In genomic region chr3:58630081-58630709, GRCh38 we compare ENCODE assay signal across 8 cellular contexts. TPM values are rescaled to one million over a fixed set of nuclear protein-coding genes. Genes with fewer than 3 reads are reported as not detected.
DNase-seq lines count a peak whose midpoint lies in the region; ATAC-seq and TF ChIP-seq lines count a peak whose summit lies in the region.

No MANE protein-coding gene starts in this region.

- H3K36me3 ChIP-seq in lung (ENCODE audit: control insufficient read depth in 2 of 2, insufficient read depth in 2 of 2, low read length in 2 of 2): no peaks in the 10 kb centered on the region

- H3K27ac ChIP-seq in lung (ENCODE audit: low read depth in 1 of 2, low read length in 1 of 2): no peak overlapping the region

- WGBS in lung, 2 donors: 11 to 15% methylated on average over 9 of the region's 9 CpGs

- POLR2A ChIA-PET in AG04449 (lab: Yijun Ruan, JAX): interaction anchor here (0.6 kb wide), 1 partner anchor 69 kb away, joined by 3 read pairs; no protein-coding TSS in a partner anchor

- H3K4me3 ChIP-seq in AG04449 (ENCODE audit: low read depth, low read length): no peak overlapping the region
- H3K4me3 ChIP-seq in lung: no peak overlapping the region

- no peaks in the 10 kb centered on the region for H3K9me3 ChIP-seq in lung (ENCODE audit: control insufficient read depth in 2 of 2, insufficient read depth in 1 of 2, low read length in 1 of 2)

- in situ Hi-C loops in GM13977 (cut with MboI; ENCODE audit: low pct_unique_long_range_greater_than_20kb, low sequenced_read_pairs, unreplicated experiment): loop anchor here (25.0 kb wide), 1 partner anchor 318 kb away; the partner anchor contains the start of genes HTD2 and RPP14

- no peaks in the 10 kb centered on the region for H3K27me3 ChIP-seq in lung (ENCODE audit: control insufficient read depth, insufficient read depth)

- CTCF ChIA-PET in AG04449 (lab: Yijun Ruan, JAX): interaction anchor here (0.7 to 19.5 kb wide), 23 partner anchors 11 to 1224 kb away, joined by 3 to 646 read pairs (median 6); partner anchors contain the start of genes FAM107A, HTD2, KCTD6 and RPP14

- ATAC-seq in lung (ENCODE audit: insufficient read depth, low FRiP score) (peak; percentile 58), GM18498 (IDR thresholded peaks at IDR 0.05; ENCODE audit: unreplicated experiment) (no peak)

- DNase-seq in AG04449 (ENCODE audit: low read depth, low spot score) (no peak), GM13977 (ENCODE audit: low spot score) (peak; percentile 67), NCI-H2196 (lab: John Stamatoyannopoulos, UW; ENCODE audit: unreplicated experiment) (peak; percentile 52), ecto neural progenitor cell (ENCODE audit: low spot score) (peak; percentile 83), lung (ENCODE audit: low spot score) (peak; percentile 72)
- DNase-seq in activated CD4-positive, alpha-beta T cell treated with anti-CD3 and anti-CD28 coated beads, Interleukin-2, amount 50 U/mL, for 24 hours (ENCODE audit: low read depth in 1 of 2, low spot score in 1 of 2): peak; percentile 32 to 58
- DNase-seq in stimulated activated CD8-positive, alpha-beta memory T cell treated with anti-CD3 and anti-CD28 coated beads, Interleukin-15, amount 100 ng/mL, for 24 hours (ENCODE audit: low read depth): peak; percentile 35

- peak; percentile 79 for TF ChIP-seq CTCF in AG04449 (IDR thresholded peaks at IDR 0.05; ENCODE audit: insufficient read depth, low read length, missing control alignments)
- peak; percentile 81 for TF ChIP-seq CTCF in GM13977 (IDR thresholded peaks at IDR 0.05; ENCODE audit: extremely low read depth, insufficient read depth, missing control alignments)
- peak; percentile 85 for TF ChIP-seq CTCF in lung (IDR thresholded peaks at IDR 0.05; ENCODE audit: control extremely low read depth, extremely low read depth)

- H3K4me1 ChIP-seq in lung (ENCODE audit: control insufficient read depth in 2 of 2, insufficient read depth in 2 of 2, low read length in 2 of 2): peaks cover 0 to 17% of the 10 kb centered on the region in 2 donors

RNA-seq across cellular contexts. Expression of gene FAM3D, which starts 36.4 kb away (rescaled TPM):
- 10 to 100 TPM in 1 of 2 donors, 1 to 10 TPM in 1; 3.2 to 14.1 TPM for total RNA-seq in lung
- polyA plus RNA-seq in lung: 10 to 100 TPM in 1 of 2 donors, 1 to 10 TPM in 1; 9.0 to 15.1 TPM

RNA-seq across cellular contexts. Expression of gene FAM107A, which starts 53.0 kb away (rescaled TPM):
- 10 to 100 TPM in 1 of 2 donors, 1 to 10 TPM in 1; 4.2 to 83.6 TPM for total RNA-seq in lung
- 10 to 100 TPM; 21.3 to 48.1 TPM for polyA plus RNA-seq in lung
